In the genomic region with DNA sequence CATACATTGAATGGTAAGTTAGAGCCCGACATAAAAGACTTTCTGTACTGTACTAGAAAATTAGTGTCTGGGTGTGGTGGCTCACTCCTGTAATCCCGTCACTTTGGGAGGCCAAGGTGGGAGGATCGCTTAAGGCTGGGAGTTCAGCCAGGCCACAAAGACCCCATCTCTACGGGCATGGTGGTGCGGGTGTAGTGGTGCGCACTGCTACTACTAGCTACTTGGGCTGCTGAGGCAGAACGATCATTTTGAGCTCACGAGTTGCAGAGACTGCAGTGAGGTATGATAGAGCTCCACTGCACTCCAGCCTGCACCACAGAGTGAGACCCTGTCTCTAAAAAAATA, we compare ENCODE assay signal across 11 cellular contexts. TPM values are rescaled to one million over a fixed set of nuclear protein-coding genes. Genes with fewer than 3 reads are reported as not detected.
DNase-seq lines count a peak whose midpoint lies in the region; ATAC-seq and TF ChIP-seq lines count a peak whose summit lies in the region.
"Had no signal": no experiment of that assay in that cellular context is flagged by ENCODE, and none has a peak within 500 bp of the region (broad histone marks: within the 10 kb centered on the region; RNA-seq: fewer than 3 reads in every experiment).

No MANE protein-coding gene starts in this region.

- no TSS peak for BruUV-seq in Caco-2 (replicated peaks; lab: Mats Ljungman, UMichigan)

- 0 out of 2 replicates have a peak, but pooled peaks cover 2% of the 10 kb centered on the region for H3K36me3 ChIP-seq in Caco-2 (ENCODE audit: control insufficient read depth, insufficient read depth, low read length)
- peaks cover 59% of the 10 kb centered on the region for H3K36me3 ChIP-seq in MG63

- H3K27me3 ChIP-seq in Caco-2 (replicated peaks; ENCODE audit: control insufficient read depth, insufficient read depth, low read length) = no peaks in the 10 kb centered on the region
- no peaks in the 10 kb centered on the region for H3K27me3 ChIP-seq in MG63

- H3K36me3 Mint-ChIP-seq in Caco-2 (ENCODE audit: insufficient read depth, unreplicated experiment) = peaks cover 73% of the 10 kb centered on the region
- peaks cover 41% of the 10 kb centered on the region for H3K36me3 Mint-ChIP-seq in central memory CD8-positive, alpha-beta T cell (ENCODE audit: insufficient read depth)
- peaks cover 48% of the 10 kb centered on the region for H3K36me3 Mint-ChIP-seq in nephron (ENCODE audit: low read depth)

- TF ChIP-seq CTCF in Caco-2 (IDR thresholded peaks at IDR 0.05; ENCODE audit: insufficient read depth in 1 of 2, low read depth in 1 of 2, low read length in 1 of 2, severe bottlenecking in 1 of 2, unreplicated experiment in 1 of 2) (no peak), nephron (IDR thresholded peaks at IDR 0.05; ENCODE audit: unreplicated experiment in 3 of 3) (no peak)

- H3K4me1 Mint-ChIP-seq in Caco-2 (ENCODE audit: low read depth, unreplicated experiment) = peaks cover 17% of the 10 kb centered on the region
- peaks cover 71% of the 10 kb centered on the region for H3K4me1 Mint-ChIP-seq in central memory CD8-positive, alpha-beta T cell
- H3K4me1 Mint-ChIP-seq in nephron = peaks cover 38% of the 10 kb centered on the region

- H3K9me3 Mint-ChIP-seq in Caco-2 (ENCODE audit: unreplicated experiment) = no peaks in the 10 kb centered on the region
- no peaks in the 10 kb centered on the region for H3K9me3 Mint-ChIP-seq in central memory CD8-positive, alpha-beta T cell
- H3K9me3 Mint-ChIP-seq in nephron = no peaks in the 10 kb centered on the region

- DNase-seq in Caco-2 = no peak
- DNase-seq in MG63 = no peak
- DNase-seq in central memory CD8-positive, alpha-beta T cell (ENCODE audit: low spot score in 2 of 2) = no peak
- no peak for DNase-seq in GF-D8 (lab: John Stamatoyannopoulos, UW)
- DNase-seq in DMS114 treated with DMSO at 0.1 percent for 48 hours (lab: John Stamatoyannopoulos, UW; ENCODE audit: unreplicated experiment) = no peak
- no peak for DNase-seq in NCI-H774 (lab: John Stamatoyannopoulos, UW)
- DNase-seq: activated CD4-positive, CD25-positive, alpha-beta regulatory T cell treated with anti-CD3 and anti-CD28 coated beads, Interleukin-2, amount 50 U/mL, for 72 hours; NCI-H146 had no signal

- no peak for ATAC-seq in central memory CD8-positive, alpha-beta T cell (replicated peaks; ENCODE audit: extremely low read depth, poor library complexity, severe bottlenecking)
- ATAC-seq in HG02852 (IDR thresholded peaks at IDR 0.05; ENCODE audit: unreplicated experiment) = no peak
- ATAC-seq: sciatic nerve had no signal

- H3K9me3 ChIP-seq in Caco-2 = no peaks in the 10 kb centered on the region
- no peaks in the 10 kb centered on the region for H3K9me3 ChIP-seq in MG63

- H3K27me3 Mint-ChIP-seq in Caco-2 (ENCODE audit: insufficient read depth, unreplicated experiment) = no peaks in the 10 kb centered on the region
- H3K27me3 Mint-ChIP-seq in central memory CD8-positive, alpha-beta T cell = no peaks in the 10 kb centered on the region
- H3K27me3 Mint-ChIP-seq in nephron (ENCODE audit: low read depth) = no peaks in the 10 kb centered on the region

- POLR2A ChIA-PET in Caco-2 (lab: Charles Lee) = no interaction called here

- H3K27ac Mint-ChIP-seq in Caco-2 (ENCODE audit: unreplicated experiment) (no peak overlapping the region), nephron (peak overlapping the region in 2 of 3 experiments; percentile 45 to 48)
- H3K27ac Mint-ChIP-seq in central memory CD8-positive, alpha-beta T cell (ENCODE audit: low read depth) = no peak overlapping the region

- no peak overlapping the region for H3K4me3 ChIP-seq in Caco-2 (ENCODE audit: low read depth, low read length)
- peak overlapping the region; percentile 100 for H3K4me3 ChIP-seq in MG63

- CTCF ChIA-PET in Caco-2 (lab: Charles Lee) = interaction anchor here (1.4 kb wide), 1 partner anchor 157 kb away, joined by 3 read pairs; no protein-coding TSS in a partner anchor

- H3K4me3 Mint-ChIP-seq in Caco-2 (ENCODE audit: unreplicated experiment) (peak overlapping the region; percentile 11), nephron (peak overlapping the region; percentile 100)
- H3K4me3 Mint-ChIP-seq in central memory CD8-positive, alpha-beta T cell = peak overlapping the region; percentile 100

- intact Hi-C loops in Caco-2 (cut with micrococcal nuclease; ENCODE audit: unreplicated experiment) = loop anchor here (5.0 kb wide), 1 partner anchor 427 kb away; a partner anchor contains a TSS

- H3K4me1 ChIP-seq in Caco-2 = peaks cover 19% of the 10 kb centered on the region

RNA-seq across cellular contexts. Expression of a gene that starts 2.3 kb away (rescaled TPM):
- 82.6 and 90.7 TPM in 2 replicates for total RNA-seq in Caco-2 (2022)
- total RNA-seq in MG63 (2014; rRNA removed; shearing (Covaris generic); ENCODE audit: low replicate concordance) = 105 and 340 TPM in 2 replicates

Comparison
In these comparisons a context has a peak if more than half of its experiments do, and no peak if none do; other contexts are left out.
1. H3K27ac Mint-ChIP-seq: peak in nephron (2 of 3); none in Caco-2 (single experiment) and central memory CD8-positive, alpha-beta T cell (single experiment).
2. H3K4me3 Mint-ChIP-seq: peak in every context shown above with its lines; median percentile 100 in central memory CD8-positive, alpha-beta T cell; 100 in nephron; 11 in Caco-2.